In genomic region chr1:182888736-182889531, GRCh38 we compare ENCODE assay signal across 11 cellular contexts. TPM values are rescaled to one million over a fixed set of nuclear protein-coding genes. Genes with fewer than 3 reads are reported as not detected.
A peak's percentile ranks its signal among the peaks of the same experiment; 100 is the strongest.
DNase-seq lines count a peak whose midpoint lies in the region; ATAC-seq and TF ChIP-seq lines count a peak whose summit lies in the region.
"Had no signal": no experiment of that assay in that cellular context is flagged by ENCODE, and none has a peak within 500 bp of the region (broad histone marks: within the 10 kb centered on the region; RNA-seq: fewer than 3 reads in every experiment).

No MANE protein-coding gene starts in this region.

- peak; percentile 20 for ATAC-seq in CD4-positive, alpha-beta T cell (ENCODE audit: poor library complexity)
- ATAC-seq in GM18505 (IDR thresholded peaks at IDR 0.05; ENCODE audit: unreplicated experiment) (no peak), GM18873 (IDR thresholded peaks at IDR 0.05; ENCODE audit: low FRiP score, unreplicated experiment) (no peak)
- ATAC-seq in activated CD8-positive, alpha-beta T cell treated with anti-CD3 and anti-CD28 coated beads for 36 hours = no peak

- H2AFZ ChIP-seq in mesenchymal stem cell (ENCODE audit: low read depth, low read length) = no peak overlapping the region

- H3K36me3 Mint-ChIP-seq in CD4-positive, alpha-beta T cell (ENCODE audit: low read depth) = peaks cover 63% of the 10 kb centered on the region
- peaks cover 62% of the 10 kb centered on the region for H3K36me3 Mint-ChIP-seq in activated CD8-positive, alpha-beta T cell treated with anti-CD3 and anti-CD28 coated beads for 36 hours (ENCODE audit: low read depth)

- no peak overlapping the region for H2AK5ac ChIP-seq in mesenchymal stem cell (ENCODE audit: low read length, severe bottlenecking)

- POLR2A ChIA-PET in CD4-positive, alpha-beta T cell (lab: Charles Lee) = no interaction called here
- POLR2A ChIA-PET in activated CD8-positive, alpha-beta T cell treated with anti-CD3 and anti-CD28 coated beads for 36 hours (lab: Charles Lee) = interaction anchor here (0.7 to 2.0 kb wide), 5 partner anchors 11 to 49 kb away, joined by 3 to 7 read pairs (median 3); partner anchors contain the start of gene DHX9

- no peak overlapping the region for H3K9ac ChIP-seq in mesenchymal stem cell (ENCODE audit: low read length)

- no peak overlapping the region for H2BK12ac ChIP-seq in mesenchymal stem cell (ENCODE audit: low read length in 2 of 2)

- H3K4me1 Mint-ChIP-seq in CD4-positive, alpha-beta T cell (ENCODE audit: low read depth) = peaks cover 28% of the 10 kb centered on the region
- H3K4me1 Mint-ChIP-seq in activated CD8-positive, alpha-beta T cell treated with anti-CD3 and anti-CD28 coated beads for 36 hours (ENCODE audit: low read depth) = peaks cover 36% of the 10 kb centered on the region

- peaks cover 5% of the 10 kb centered on the region for H3K9me3 Mint-ChIP-seq in CD4-positive, alpha-beta T cell
- H3K9me3 Mint-ChIP-seq in activated CD8-positive, alpha-beta T cell treated with anti-CD3 and anti-CD28 coated beads for 36 hours = no peaks in the 10 kb centered on the region

- H3K36me3 ChIP-seq in mesenchymal stem cell (ENCODE audit: control insufficient read depth in 1 of 2, insufficient read depth in 2 of 2, low read depth in 1 of 2, low read length in 2 of 2) = peaks cover 18 to 51% of the 10 kb centered on the region in 2 experiments

- no peak overlapping the region for H3K14ac ChIP-seq in mesenchymal stem cell (ENCODE audit: low read length in 2 of 2)

- H3K27ac ChIP-seq in CD4-positive, alpha-beta T cell (ENCODE audit: low read depth, low read length) = no peak overlapping the region
- H3K27ac ChIP-seq in mesenchymal stem cell (ENCODE audit: low read length, poor library complexity, severe bottlenecking) = no peak overlapping the region
- H3K27ac ChIP-seq: SJCRH30, stomach had no signal

- no peak overlapping the region for H3K4ac ChIP-seq in mesenchymal stem cell (ENCODE audit: low read depth in 1 of 2, low read length in 2 of 2)

- no peak overlapping the region for H4K8ac ChIP-seq in mesenchymal stem cell (ENCODE audit: low read length)

- TF ChIP-seq POLR2A in GM18505 (IDR thresholded peaks at IDR 0.05; ENCODE audit: borderline replicate concordance, extremely low read depth, insufficient read depth, insufficient read length) = peak; percentile 37

- H3K18ac ChIP-seq in mesenchymal stem cell (ENCODE audit: low read depth in 1 of 2, low read length in 2 of 2) = no peak overlapping the region

- H3K79me1 ChIP-seq in mesenchymal stem cell (replicated peaks; ENCODE audit: low read length, poor library complexity, severe bottlenecking) = peaks cover 7% of the 10 kb centered on the region

- intact Hi-C loops in CD4-positive, alpha-beta T cell (cut with DNase I, micrococcal nuclease) = loop anchor here in 1 of 2 experiments (5.0 kb wide), 1 partner anchor 47 kb away; no protein-coding TSS in a partner anchor
- intact Hi-C loops in activated CD8-positive, alpha-beta T cell treated with anti-CD3 and anti-CD28 coated beads for 36 hours (cut with micrococcal nuclease) = no loop called here
- intact Hi-C loops in head of caudate nucleus (cut with DNase I) = no loop called here

- H3K4me1 ChIP-seq in mesenchymal stem cell (ENCODE audit: control insufficient read depth, insufficient read depth, low read depth, low read length) = no peaks in the 10 kb centered on the region
- H3K4me1 ChIP-seq: SJCRH30 had no signal

- WGBS in mesenchymal stem cell = 91% methylated on average over 6 of the region's 7 CpGs

- no peak for TF ChIP-seq CTCF in CD4-positive, alpha-beta T cell (IDR thresholded peaks at IDR 0.05)
- TF ChIP-seq CTCF in activated CD8-positive, alpha-beta T cell treated with anti-CD3 and anti-CD28 coated beads for 36 hours (IDR thresholded peaks at IDR 0.05) = no peak

- no peaks in the 10 kb centered on the region for H3K9me3 ChIP-seq in CD4-positive, alpha-beta T cell (ENCODE audit: control insufficient read depth, low read length)
- H3K9me3 ChIP-seq in mesenchymal stem cell (ENCODE audit: control insufficient read depth, low read length) = no peaks in the 10 kb centered on the region
- H3K9me3 ChIP-seq: SJCRH30, stomach had no signal

- peak overlapping the region; percentile 42 for H3K27ac Mint-ChIP-seq in CD4-positive, alpha-beta T cell
- peak overlapping the region; percentile 37 for H3K27ac Mint-ChIP-seq in activated CD8-positive, alpha-beta T cell treated with anti-CD3 and anti-CD28 coated beads for 36 hours

- H2BK5ac ChIP-seq in mesenchymal stem cell (ENCODE audit: low read depth, low read length, poor library complexity, severe bottlenecking) = no peak overlapping the region

- no peak overlapping the region for H4K91ac ChIP-seq in mesenchymal stem cell (ENCODE audit: low read length)

- H3K4me3 ChIP-seq in mesenchymal stem cell (ENCODE audit: insufficient read depth in 1 of 2, low read depth in 1 of 2, low read length in 2 of 2) = no peak overlapping the region
- H3K4me3 ChIP-seq: SJCRH30, stomach had no signal

- no peaks in the 10 kb centered on the region for H3K27me3 Mint-ChIP-seq in CD4-positive, alpha-beta T cell
- peaks cover under 1% of the 10 kb centered on the region for H3K27me3 Mint-ChIP-seq in activated CD8-positive, alpha-beta T cell treated with anti-CD3 and anti-CD28 coated beads for 36 hours

- no peak overlapping the region for H3K4me3 Mint-ChIP-seq in CD4-positive, alpha-beta T cell
- H3K4me3 Mint-ChIP-seq in activated CD8-positive, alpha-beta T cell treated with anti-CD3 and anti-CD28 coated beads for 36 hours = no peak overlapping the region

- H2BK15ac ChIP-seq in mesenchymal stem cell (ENCODE audit: low read depth, poor library complexity, severe bottlenecking) = no peak overlapping the region

- no peak overlapping the region for H3K4me2 ChIP-seq in mesenchymal stem cell (ENCODE audit: low read length, poor library complexity, severe bottlenecking)

- no peak overlapping the region for H2BK120ac ChIP-seq in mesenchymal stem cell (ENCODE audit: low read depth, low read length)

- DNase-seq in CD4-positive, alpha-beta T cell = no peak
- no peak for DNase-seq in activated CD8-positive, alpha-beta T cell treated with anti-CD3 and anti-CD28 coated beads for 36 hours
- peak; percentile 50 for DNase-seq in mesenchymal stem cell
- no peak for DNase-seq in stimulated activated CD4-positive, alpha-beta T cell treated with anti-CD3 and anti-CD28 coated beads, Interleukin-15, amount 100 ng/mL, for 24 hours
- no peak for DNase-seq in head of caudate nucleus
- DNase-seq in activated CD4-positive, CD25-positive, alpha-beta regulatory T cell (lab: John Stamatoyannopoulos, UW) = no peak
- DNase-seq: cerebellar nuclear complex, SJCRH30, stomach had no signal

- CTCF ChIA-PET in CD4-positive, alpha-beta T cell (lab: Charles Lee) = no interaction called here
- CTCF ChIA-PET in activated CD8-positive, alpha-beta T cell treated with anti-CD3 and anti-CD28 coated beads for 36 hours (lab: Charles Lee) = interaction anchor here (0.6 kb wide), 1 partner anchor 293 kb away, joined by 3 read pairs; no protein-coding TSS in a partner anchor

- H3K27me3 ChIP-seq in CD4-positive, alpha-beta T cell (ENCODE audit: control insufficient read depth, insufficient read depth, low read length) = no peaks in the 10 kb centered on the region
- H3K27me3 ChIP-seq in mesenchymal stem cell (ENCODE audit: control insufficient read depth in 1 of 2, insufficient read depth in 1 of 2, low read length in 2 of 2) = no peaks in the 10 kb centered on the region
- H3K27me3 ChIP-seq: SJCRH30, stomach had no signal

- peak overlapping the region; percentile 57 to 96 for H3K23ac ChIP-seq in mesenchymal stem cell (ENCODE audit: low read length in 2 of 2)

RNA-seq across cellular contexts. Expression of gene DHX9, which starts 49.8 kb away (rescaled TPM):
- total RNA-seq in CD4-positive, alpha-beta T cell = 100 to 1,000 TPM; 338 to 353 TPM
- total RNA-seq in activated CD8-positive, alpha-beta T cell treated with anti-CD3 and anti-CD28 coated beads for 36 hours = 100 to 1,000 TPM; 213 to 228 TPM
- polyA plus RNA-seq in mesenchymal stem cell (2013, experiment 1 of 2) = 52.4 TPM
- polyA plus RNA-seq in mesenchymal stem cell (2013, experiment 2 of 2) = 52.9 TPM
